In the genomic region with DNA sequence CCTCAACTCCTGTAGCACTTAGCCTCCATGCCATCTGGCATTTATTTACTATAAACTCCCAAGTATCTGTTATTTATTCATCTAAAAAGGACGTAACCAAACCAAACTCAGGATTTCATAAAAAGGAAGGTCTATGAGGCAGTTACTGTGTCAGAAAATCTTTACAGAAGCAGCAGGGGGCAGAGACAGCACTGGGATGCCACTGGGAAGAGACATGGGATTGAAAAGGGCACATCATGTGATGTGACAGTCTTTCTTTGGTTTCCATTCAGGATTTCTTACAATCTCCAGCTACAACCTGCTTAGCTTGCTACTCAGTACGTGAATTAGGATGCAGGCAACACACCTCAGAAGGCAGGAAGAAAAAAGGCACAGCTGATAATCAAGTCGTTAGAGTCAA, we compare ENCODE assay signal across 21 cellular contexts. TPM values are rescaled to one million over a fixed set of nuclear protein-coding genes. Genes with fewer than 3 reads are reported as not detected.
DNase-seq lines count a peak whose midpoint lies in the region; ATAC-seq, FAIRE-seq and TF ChIP-seq lines count a peak whose summit lies in the region.
"Had no signal": no experiment of that assay in that cellular context is flagged by ENCODE, and none has a peak within 500 bp of the region (broad histone marks: within the 10 kb centered on the region; RNA-seq: fewer than 3 reads in every experiment).

No MANE protein-coding gene starts in this region.

- H3K27me3 Mint-ChIP-seq in activated naive CD8-positive, alpha-beta T cell treated with anti-CD3 and anti-CD28 coated beads, Interleukin-2, amount 50 U/mL, for 24 hours: no peaks in the 10 kb centered on the region
- H3K27me3 Mint-ChIP-seq: stimulated activated naive CD8-positive, alpha-beta T cell treated with anti-CD3 and anti-CD28 coated beads, Interleukin-15, amount 100 ng/mL, for 72 hours had no signal

- TF ChIP-seq CTCF in A549 (IDR thresholded peaks at IDR 0.05) (no peak), HEK293 (tag by site-specific recombination; IDR thresholded peaks at IDR 0.05) (peak; percentile 25; the same call in 1 of the 2 replicates)

- no peak overlapping the region for H3K4me2 ChIP-seq in A549

- H3K9me3 ChIP-seq in A549: no peaks in the 10 kb centered on the region
- no peaks in the 10 kb centered on the region for H3K9me3 ChIP-seq in HEK293 (ENCODE audit: control insufficient read depth, insufficient read depth, low read depth, low read length)
- H3K9me3 ChIP-seq: prostate gland, SJSA1 had no signal

- H3K4me1 Mint-ChIP-seq in activated naive CD8-positive, alpha-beta T cell treated with anti-CD3 and anti-CD28 coated beads, Interleukin-2, amount 50 U/mL, for 24 hours: no peaks in the 10 kb centered on the region
- H3K4me1 Mint-ChIP-seq: stimulated activated naive CD8-positive, alpha-beta T cell treated with anti-CD3 and anti-CD28 coated beads, Interleukin-15, amount 100 ng/mL, for 72 hours had no signal

- no peaks in the 10 kb centered on the region for H3K9me3 Mint-ChIP-seq in activated naive CD8-positive, alpha-beta T cell treated with anti-CD3 and anti-CD28 coated beads, Interleukin-2, amount 50 U/mL, for 24 hours
- H3K9me3 Mint-ChIP-seq: stimulated activated naive CD8-positive, alpha-beta T cell treated with anti-CD3 and anti-CD28 coated beads, Interleukin-15, amount 100 ng/mL, for 72 hours had no signal

- no peak for TF ChIP-seq EP300 in A549 (IDR thresholded peaks at IDR 0.05)

- H3K36me3 Mint-ChIP-seq in activated naive CD8-positive, alpha-beta T cell treated with anti-CD3 and anti-CD28 coated beads, Interleukin-2, amount 50 U/mL, for 24 hours (ENCODE audit: low read depth): peaks cover 18% of the 10 kb centered on the region

- no peak overlapping the region for H3K27ac ChIP-seq in A549
- no peak overlapping the region for H3K27ac ChIP-seq in HEK293 (ENCODE audit: extremely low read depth, low read depth, low read length)
- H3K27ac ChIP-seq: prostate gland, SJSA1 had no signal

- peak; percentile 48 to 50; a peak in 4 of 5 replicates for TF ChIP-seq RAD21 in A549 (conservative IDR thresholded peaks at IDR 0.05 in 1 of 2, IDR thresholded peaks at IDR 0.05 in 1 of 2)

- intact Hi-C loops in left cardiac atrium (cut with DNase I): loop anchor here in 1 of 2 donors (10.0 kb wide), 1 partner anchor 46 kb away; no protein-coding TSS in a partner anchor

- DNase-seq in A549 (ENCODE audit: low read depth in 1 of 2, low spot score in 1 of 2): no peak
- DNase-seq in activated naive CD8-positive, alpha-beta T cell treated with anti-CD3 and anti-CD28 coated beads, Interleukin-2, amount 50 U/mL, for 24 hours: no peak
- peak; percentile 78 for DNase-seq in medulla oblongata (ENCODE audit: extremely low spot score)
- DNase-seq in activated CD4-positive, alpha-beta T cell treated with anti-CD3 and anti-CD28 coated beads, Interleukin-2, amount 50 U/mL, for 4 hours: no peak
- DNase-seq in left cardiac atrium: no peak
- no peak for DNase-seq in NCI-H526 (lab: John Stamatoyannopoulos, UW)
- DNase-seq in activated CD8-positive, alpha-beta memory T cell treated with anti-CD3 and anti-CD28 coated beads, Interleukin-2, amount 50 U/mL, for 48 hours: no peak
- DNase-seq: activated T-cell treated with anti-CD3 and anti-CD28 coated beads, Interleukin-2, amount 50 U/mL, for 48 hours; amniotic stem cell; IMR-90; left colon; NCI-H1092 treated with DMSO at 0.1 percent for 48 hours; stimulated activated CD4-positive, alpha-beta T cell treated with anti-CD3 and anti-CD28 coated beads, Interleukin-12 subunit alpha, Interleukin-12 subunit beta, amount 100 ng/mL, for 4 hours; stimulated activated naive CD8-positive, alpha-beta T cell treated with anti-CD3 and anti-CD28 coated beads, Interleukin-15, amount 100 ng/mL, for 72 hours had no signal

- H3K4me3 ChIP-seq in A549: no peak overlapping the region
- no peak overlapping the region for H3K4me3 ChIP-seq in HEK293 (ENCODE audit: low read depth, low read length)
- H3K4me3 ChIP-seq: prostate gland, SJSA1 had no signal

- CTCF ChIA-PET in A549 (lab: Yijun Ruan, JAX): interaction anchor here (0.6 to 3.6 kb wide), 6 partner anchors 8 to 221 kb away, joined by 4 to 18 read pairs (median 6); no protein-coding TSS in a partner anchor
- CTCF ChIA-PET in HEK293 (lab: Yijun Ruan, JAX): interaction anchor here (0.7 to 1.5 kb wide), 5 partner anchors 9 to 221 kb away, joined by 3 read pairs; no protein-coding TSS in a partner anchor

- H3K4me3 Mint-ChIP-seq in activated naive CD8-positive, alpha-beta T cell treated with anti-CD3 and anti-CD28 coated beads, Interleukin-2, amount 50 U/mL, for 24 hours: no peak overlapping the region
- H3K4me3 Mint-ChIP-seq: stimulated activated naive CD8-positive, alpha-beta T cell treated with anti-CD3 and anti-CD28 coated beads, Interleukin-15, amount 100 ng/mL, for 72 hours had no signal

- 92% methylated on average over 3 of the region's 3 CpGs for WGBS in A549 (ENCODE audit: missing lambda C conversion rate)

- H3K36me3 ChIP-seq in HEK293 (ENCODE audit: control insufficient read depth in 2 of 2, insufficient read depth in 1 of 2, low read length in 2 of 2): peaks cover 4 to 18% of the 10 kb centered on the region in 2 experiments
- H3K36me3 ChIP-seq: prostate gland, SJSA1 had no signal

- H3K4me1 ChIP-seq in A549 (peaks cover 15% of the 10 kb centered on the region; the same call in 2 of the 3 replicates), HEK293 (ENCODE audit: control insufficient read depth, insufficient read depth, low read length) (no peaks in the 10 kb centered on the region)
- H3K4me1 ChIP-seq: prostate gland, SJSA1 had no signal

- peak overlapping the region; percentile 2 for H3K27ac Mint-ChIP-seq in activated naive CD8-positive, alpha-beta T cell treated with anti-CD3 and anti-CD28 coated beads, Interleukin-2, amount 50 U/mL, for 24 hours
- H3K27ac Mint-ChIP-seq: stimulated activated naive CD8-positive, alpha-beta T cell treated with anti-CD3 and anti-CD28 coated beads, Interleukin-15, amount 100 ng/mL, for 72 hours had no signal

- no peak for FAIRE-seq in A549 (lab: Jason Lieb, UNC)
- FAIRE-seq: colon, GM18507, urothelium cell line had no signal

- ATAC-seq in A549 (peak in 1 of 2 experiments; percentile 67; a peak in 3 of 6 replicates), left cardiac atrium (no peak)
- no peak for ATAC-seq in activated naive CD8-positive, alpha-beta T cell treated with anti-CD3 and anti-CD28 coated beads, Interleukin-2, amount 50 U/mL, for 24 hours
- ATAC-seq: HCT116; left colon; stimulated activated naive CD8-positive, alpha-beta T cell treated with anti-CD3 and anti-CD28 coated beads, Interleukin-15, amount 100 ng/mL, for 72 hours had no signal

- POLR2A ChIA-PET in A549 (lab: Yijun Ruan, JAX) (no interaction called here), HEK293 (lab: Yijun Ruan, JAX) (no interaction called here)

- TF ChIP-seq POLR2A in A549 (IDR thresholded peaks at IDR 0.05; ENCODE audit: low read length): no peak

TF ChIP-seq in A549, 52 proteins besides CTCF, POLR2A, EP300 and RAD21:
- TF ChIP-seq, protein P1, sequence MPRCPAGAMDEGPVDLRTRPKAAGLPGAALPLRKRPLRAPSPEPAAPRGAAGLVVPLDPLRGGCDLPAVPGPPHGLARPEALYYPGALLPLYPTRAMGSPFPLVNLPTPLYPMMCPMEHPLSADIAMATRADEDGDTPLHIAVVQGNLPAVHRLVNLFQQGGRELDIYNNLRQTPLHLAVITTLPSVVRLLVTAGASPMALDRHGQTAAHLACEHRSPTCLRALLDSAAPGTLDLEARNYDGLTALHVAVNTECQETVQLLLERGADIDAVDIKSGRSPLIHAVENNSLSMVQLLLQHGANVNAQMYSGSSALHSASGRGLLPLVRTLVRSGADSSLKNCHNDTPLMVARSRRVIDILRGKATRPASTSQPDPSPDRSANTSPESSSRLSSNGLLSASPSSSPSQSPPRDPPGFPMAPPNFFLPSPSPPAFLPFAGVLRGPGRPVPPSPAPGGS (IDR thresholded peaks at IDR 0.05): no peak
- peak; percentile 16; the same call in 1 of the 3 replicates for TF ChIP-seq SMC3 (IDR thresholded peaks at IDR 0.05)

TF ChIP-seq in HEK293, 187 proteins besides CTCF, POLR2A, EP300 and RAD21:
- TF ChIP-seq IKZF3 (tag by site-specific recombination; IDR thresholded peaks at IDR 0.05) (peak; percentile 10; the same call in 1 of the 2 replicates), ZNF16 (tag by site-specific recombination; IDR thresholded peaks at IDR 0.05; ENCODE audit: low read depth) (no peak), ZNF184 (tag by site-specific recombination; IDR thresholded peaks at IDR 0.05) (no peak), MYNN (tag by site-specific recombination; IDR thresholded peaks at IDR 0.05; ENCODE audit: borderline replicate concordance) (no peak)

RNA-seq across cellular contexts. Expression of a gene that starts 31.2 kb away (rescaled TPM):
- 17.9 and 21.0 TPM in 2 replicates for polyA plus RNA-seq in A549 (2011; rRNA removed)
- polyA plus RNA-seq in A549 (2012; cell fraction: cytosol; rRNA removed): 13.4 and 18.0 TPM in 2 replicates
- polyA plus RNA-seq in A549 (2012; cell fraction: nucleus; rRNA removed): 11.7 and 15.3 TPM in 2 replicates
- 14.0 to 16.0 TPM (median 14.4 TPM) in 3 replicates for polyA plus RNA-seq in A549 (2017; fragmentation: RNase III; extraction: RNeasy Plus Mini Kit Qiagen cat#74134 plus additional on column Dnase treatment)
- 29.9 and 31.7 TPM in 2 replicates for polyA minus RNA-seq in A549 (2011; rRNA and poly(A)+ RNA removed)
- total RNA-seq in left cardiac atrium: 1 to 10 TPM; 6.8 to 7.7 TPM

RNA-seq across cellular contexts. Expression of a gene that starts 31.6 kb away (rescaled TPM):
- 7.6 and 7.7 TPM in 2 replicates for polyA plus RNA-seq in A549 (2011; rRNA removed)
- 2.1 and 2.3 TPM in 2 replicates for polyA plus RNA-seq in A549 (2012; cell fraction: cytosol; rRNA removed)
- 2.8 and 3.6 TPM in 2 replicates for polyA plus RNA-seq in A549 (2012; cell fraction: nucleus; rRNA removed)
- 8.9 to 10.1 TPM (median 9.8 TPM) in 3 replicates for polyA plus RNA-seq in A549 (2017; fragmentation: RNase III; extraction: RNeasy Plus Mini Kit Qiagen cat#74134 plus additional on column Dnase treatment)
- 12.8 and 13.1 TPM in 2 replicates for polyA minus RNA-seq in A549 (2011; rRNA and poly(A)+ RNA removed)
- 10 to 100 TPM; 12.0 to 17.0 TPM for total RNA-seq in left cardiac atrium

RNA-seq across cellular contexts. Expression of a gene that starts 52.8 kb away (rescaled TPM):
- polyA plus RNA-seq in A549 (2011; rRNA removed): 114 and 156 TPM in 2 replicates
- polyA plus RNA-seq in A549 (2012; cell fraction: cytosol; rRNA removed): 21.0 and 24.8 TPM in 2 replicates
- polyA plus RNA-seq in A549 (2012; cell fraction: nucleus; rRNA removed): 13.2 and 15.3 TPM in 2 replicates
- 55.2 to 58.7 TPM (median 57.7 TPM) in 3 replicates for polyA plus RNA-seq in A549 (2017; fragmentation: RNase III; extraction: RNeasy Plus Mini Kit Qiagen cat#74134 plus additional on column Dnase treatment)
- 48.9 and 52.9 TPM in 2 replicates for polyA minus RNA-seq in A549 (2011; rRNA and poly(A)+ RNA removed)
- 10 to 100 TPM; 53.6 to 85.0 TPM for total RNA-seq in left cardiac atrium
